8 cellular contexts compared by ENCODE assay signal in the genomic region with DNA sequence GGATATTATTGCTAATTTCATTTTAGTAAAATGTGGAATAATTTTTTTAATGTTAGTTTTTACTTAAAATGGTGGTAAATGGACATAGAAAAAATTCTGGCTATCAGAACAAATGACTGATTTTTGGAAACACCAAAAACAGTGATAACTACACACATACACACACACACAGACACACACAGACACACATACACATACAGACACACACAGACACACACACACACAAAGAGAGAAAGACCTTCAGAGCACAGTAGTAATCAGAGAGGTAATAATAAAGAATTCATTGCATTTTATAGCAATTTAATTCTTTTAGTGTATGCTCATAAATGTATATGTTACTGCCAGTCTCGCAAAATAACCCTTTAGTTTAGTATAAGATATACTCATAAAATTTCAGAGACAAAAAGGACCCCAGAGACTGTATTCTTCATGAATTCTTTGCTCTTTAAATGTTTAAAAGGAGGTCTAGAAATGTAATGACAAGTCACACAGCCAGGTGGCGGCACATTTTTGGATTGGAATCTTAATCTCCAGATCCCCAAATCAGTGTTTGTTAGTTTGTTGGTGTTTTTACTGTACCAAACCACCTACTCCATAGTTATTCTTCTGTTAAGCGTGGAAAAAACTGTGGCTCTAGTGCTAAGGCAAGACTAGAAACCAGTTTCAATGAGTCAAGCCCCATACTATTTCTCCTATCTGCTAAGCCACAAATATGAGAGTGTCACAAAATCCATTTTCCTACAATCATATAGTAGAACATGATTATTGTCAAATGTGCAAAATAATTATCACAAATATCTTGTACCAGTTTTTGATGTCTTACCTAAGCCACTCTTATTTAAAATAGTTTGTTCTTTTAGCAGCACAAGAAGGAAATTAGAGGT.
DNase-seq lines count a peak whose midpoint lies in the region; ATAC-seq and TF ChIP-seq lines count a peak whose summit lies in the region.

No MANE protein-coding gene starts in this region.

- intact Hi-C loops in left ventricle myocardium inferior (cut with micrococcal nuclease) (loop anchor here (10.0 kb wide), 1 partner anchor 110 kb away; a partner anchor contains a TSS), uterus (cut with DNase I; ENCODE audit: low total_unique reads) (no loop called here)

- ATAC-seq in HG02885 (IDR thresholded peaks at IDR 0.05; ENCODE audit: poor library complexity, unreplicated experiment) (peak; percentile 62), HG02610 (IDR thresholded peaks at IDR 0.05; ENCODE audit: unreplicated experiment) (no peak), HG03460 (IDR thresholded peaks at IDR 0.05; ENCODE audit: unreplicated experiment) (no peak)

- no peaks in the 10 kb centered on the region for H3K36me3 ChIP-seq in left ventricle myocardium inferior
- H3K36me3 ChIP-seq in uterus, result no peaks in the 10 kb centered on the region

- H3K27ac ChIP-seq in left ventricle myocardium inferior (replicated peaks) (no peak overlapping the region), uterus (no peak overlapping the region)

- TF ChIP-seq CTCF in left ventricle myocardium inferior (IDR thresholded peaks at IDR 0.05; ENCODE audit: borderline replicate concordance) (peak; percentile 61), uterus (IDR thresholded peaks at IDR 0.05) (peak; percentile 22 to 35 (median 31))

- H3K4me1 ChIP-seq in left ventricle myocardium inferior (peaks cover 8% of the 10 kb centered on the region), uterus (no peaks in the 10 kb centered on the region)

- TF ChIP-seq POLR2A in uterus (IDR thresholded peaks at IDR 0.05), result no peak

- DNase-seq in DMS53 (lab: John Stamatoyannopoulos, UW) (peak; percentile 60), DMS53 treated with DMSO at 0.1 percent for 48 hours (lab: John Stamatoyannopoulos, UW; ENCODE audit: unreplicated experiment) (no peak), SK-N-DZ (ENCODE audit: low spot score) (peak; percentile 12), left ventricle myocardium inferior (peak; percentile 15), uterus (no peak)

- H3K27me3 ChIP-seq in left ventricle myocardium inferior (ENCODE audit: low read depth) (no peaks in the 10 kb centered on the region), uterus (no peaks in the 10 kb centered on the region)

- no peak overlapping the region for H3K4me3 ChIP-seq in left ventricle myocardium inferior
- no peak overlapping the region for H3K4me3 ChIP-seq in uterus

- no peaks in the 10 kb centered on the region for H3K9me3 ChIP-seq in left ventricle myocardium inferior (replicated peaks)
- H3K9me3 ChIP-seq in uterus, result no peaks in the 10 kb centered on the region

Comparison
In these comparisons a context has a peak if more than half of its experiments do, and no peak if none do; other contexts are left out.
1. DNase-seq: peak in DMS53 (single experiment), SK-N-DZ (single experiment) and left ventricle myocardium inferior (single experiment); none in DMS53 treated with DMSO at 0.1 percent for 48 hours (single experiment) and uterus (0 of 2).